Comparison of ENCODE assay signal across 8 cellular contexts in genomic region chr20:35539756-35540212, GRCh38. TPM values are rescaled to one million over a fixed set of nuclear protein-coding genes. Genes with fewer than 3 reads are reported as not detected.
DNase-seq lines count a peak whose midpoint lies in the region; ATAC-seq and TF ChIP-seq lines count a peak whose summit lies in the region.

No MANE protein-coding gene starts in this region.

- H3K4me1 Mint-ChIP-seq in WTC11, result peaks cover 16% of the 10 kb centered on the region
- peaks cover 18% of the 10 kb centered on the region for H3K4me1 Mint-ChIP-seq in mesothelial cell of epicardium

- DNase-seq in NCI-H2081 (lab: John Stamatoyannopoulos, UW) (peak; percentile 28 to 58), NCI-H2081 treated with DMSO at 0.1 percent for 48 hours (lab: John Stamatoyannopoulos, UW) (no peak), NCI-H1105 (lab: John Stamatoyannopoulos, UW) (peak; percentile 96), WTC11 (ENCODE audit: low spot score) (peak; percentile 81), mesothelial cell of epicardium (ENCODE audit: low spot score in 2 of 2, unreplicated experiment in 2 of 2) (peak; percentile 56 to 70), ureter (ENCODE audit: low spot score) (no peak), inferior parietal cortex (ENCODE audit: extremely low spot score) (no peak)

- POLR2A ChIA-PET in WTC11 (lab: Charles Lee), result interaction anchor here (0.6 kb wide), 2 partner anchors 11 to 85 kb away, joined by 3 to 4 read pairs; no protein-coding TSS in a partner anchor

- peak overlapping the region; percentile 96 for H3K27ac Mint-ChIP-seq in WTC11
- peak overlapping the region; percentile 82 for H3K27ac Mint-ChIP-seq in mesothelial cell of epicardium

- H3K36me3 Mint-ChIP-seq in WTC11 (peaks cover 10% of the 10 kb centered on the region), mesothelial cell of epicardium (peaks cover 5% of the 10 kb centered on the region)

- TF ChIP-seq CTCF in WTC11 (IDR thresholded peaks at IDR 0.05) (no peak), mesothelial cell of epicardium (IDR thresholded peaks at IDR 0.05; ENCODE audit: unreplicated experiment) (no peak)

- H3K27me3 Mint-ChIP-seq in WTC11 (ENCODE audit: low read depth) (no peaks in the 10 kb centered on the region; the same call in none of the 2 replicates), mesothelial cell of epicardium (ENCODE audit: low read depth) (no peaks in the 10 kb centered on the region)

- CTCF ChIA-PET in WTC11 (lab: Charles Lee), result interaction anchor here (0.7 to 4.3 kb wide), 7 partner anchors 61 to 414 kb away, joined by 3 to 41 read pairs (median 3); partner anchors contain the start of gene SCAND1

- H3K9me3 Mint-ChIP-seq in WTC11 (no peaks in the 10 kb centered on the region), mesothelial cell of epicardium (no peaks in the 10 kb centered on the region)

- peak; percentile 76 for ATAC-seq in WTC11
- no peak for ATAC-seq in GM21367 (IDR thresholded peaks at IDR 0.05; ENCODE audit: unreplicated experiment)

- peak overlapping the region; percentile 83 for H3K4me3 Mint-ChIP-seq in WTC11
- H3K4me3 Mint-ChIP-seq in mesothelial cell of epicardium, result peak overlapping the region; percentile 70

TF ChIP-seq in WTC11, 78 proteins besides CTCF, POLR2A, EP300 and RAD21:
- peak; percentile 87 for TF ChIP-seq NFYB (CRISPR knock-in tag; conservative IDR thresholded peaks at IDR 0.05; ENCODE audit: low read depth)
- TF ChIP-seq ZBTB43 (CRISPR knock-in tag; IDR thresholded peaks at IDR 0.05), result no peak
- TF ChIP-seq FOXK1 (CRISPR knock-in tag; IDR thresholded peaks at IDR 0.05), result 0 out of 2 replicates have a peak, but pooled peaks have one; percentile 22
- TF ChIP-seq ETV6 (CRISPR knock-in tag; IDR thresholded peaks at IDR 0.05), result 0 out of 2 replicates have a peak, but pooled peaks have one; percentile 18
- peak; percentile 48; the same call in 1 of the 2 replicates for TF ChIP-seq GABPB1 (CRISPR knock-in tag; IDR thresholded peaks at IDR 0.05)
- TF ChIP-seq SP1 (CRISPR knock-in tag; conservative IDR thresholded peaks at IDR 0.05), result no peak

RNA-seq across cellular contexts. Expression of gene ERGIC3, which starts 2.1 kb away (rescaled TPM):
- total RNA-seq in WTC11 (2021) (168 to 181 TPM (median 179 TPM) in 3 replicates), mesothelial cell of epicardium (253 to 258 TPM (median 255 TPM) in 3 replicates), ureter (265 TPM)

RNA-seq across cellular contexts. Expression of gene C20orf173, which starts 10.3 kb away (rescaled TPM):
- not detected in 3 replicates for total RNA-seq in WTC11 (2021)
- total RNA-seq in mesothelial cell of epicardium, result not detected in 3 replicates
- total RNA-seq in ureter, result not detected

Comparison
In these comparisons a context has a peak if more than half of its experiments do, and no peak if none do; other contexts are left out.
1. DNase-seq: peak in NCI-H2081 (2 of 2), NCI-H1105 (single experiment), WTC11 (single experiment) and mesothelial cell of epicardium (2 of 2); none in NCI-H2081 treated with DMSO at 0.1 percent for 48 hours (single experiment), ureter (single experiment) and inferior parietal cortex (single experiment).